In the genomic region with DNA sequence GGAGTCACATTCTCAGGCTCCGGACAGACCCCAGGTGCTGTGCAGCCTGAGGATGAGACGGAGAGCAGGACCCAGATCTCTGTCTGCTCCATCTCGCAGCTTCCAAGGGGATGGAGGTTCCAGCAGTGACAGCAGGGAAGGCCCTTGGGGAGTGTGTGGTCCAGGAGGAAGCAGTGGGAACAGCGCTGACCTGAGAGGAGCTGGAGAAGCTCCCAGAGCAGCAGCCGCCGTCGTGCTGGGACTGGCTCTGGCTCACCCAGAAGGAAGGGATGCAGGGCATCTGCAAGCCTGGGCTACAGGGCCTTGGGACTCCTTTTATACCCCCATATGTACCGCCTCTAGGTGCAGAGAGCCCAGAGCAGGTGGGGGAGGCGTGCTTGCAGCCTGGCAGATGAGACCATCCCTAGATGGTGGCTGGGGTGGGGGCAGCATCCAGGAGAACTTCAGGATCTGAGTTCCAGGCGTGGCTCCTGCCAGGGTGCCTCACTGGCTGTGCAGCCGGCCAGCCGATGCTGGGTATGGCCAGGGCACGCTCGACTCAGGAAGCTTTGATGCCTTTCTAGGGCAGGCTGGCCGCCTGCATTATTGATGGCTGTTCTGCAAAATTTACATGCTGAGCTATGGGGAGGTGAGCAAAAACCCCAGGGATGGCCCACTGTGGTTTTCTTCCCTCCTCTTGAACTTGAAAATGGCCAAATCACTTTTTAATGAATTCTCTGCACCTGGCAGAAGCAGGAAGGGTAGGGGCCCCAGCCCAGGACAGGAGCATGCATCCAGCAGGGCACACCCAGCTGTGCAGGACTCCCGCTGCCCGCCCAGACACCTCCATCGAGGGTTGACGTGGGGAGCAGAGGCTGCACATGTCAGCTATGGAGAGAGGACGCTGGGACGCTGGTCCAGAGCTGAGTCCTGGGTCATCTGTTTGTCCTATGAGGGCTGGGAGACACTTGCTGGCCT, we compare ENCODE assay signal across 23 cellular contexts.
"Had no signal": no experiment of that assay in that cellular context is flagged by ENCODE, and none has a peak within 500 bp of the region (broad histone marks: within the 10 kb centered on the region; RNA-seq: fewer than 3 reads in every experiment).

No MANE protein-coding gene starts in this region.

- H3K27ac ChIP-seq: colonic mucosa, gastrocnemius medialis, lower lobe of right lung, right lobe of liver, thoracic aorta, uterus had no signal

- H3K4me1 ChIP-seq: colonic mucosa, gastrocnemius medialis, lower lobe of right lung, right lobe of liver, uterus had no signal

- H3K4me3 Mint-ChIP-seq: activated B cell treated with CpG ODN at 0.5 μM for 24 hours; activated CD8-positive, alpha-beta memory T cell treated with anti-CD3 and anti-CD28 coated beads, Interleukin-2, amount 10 ng/mL, durations not matched to agents 7 days and 5 days; activated CD8-positive, alpha-beta T cell treated with anti-CD3 and anti-CD28 coated beads, Interleukin-2, amount 10 ng/mL, durations not matched to agents 7 days and 5 days; activated naive CD8-positive, alpha-beta T cell; naive thymus-derived CD8-positive, alpha-beta T cell; neural crest cell; T-cell; type B pancreatic cell had no signal

- ATAC-seq: activated CD8-positive, alpha-beta memory T cell treated with anti-CD3 and anti-CD28 coated beads, Interleukin-2, amount 10 ng/mL, durations not matched to agents 7 days and 5 days; gastrocnemius medialis; naive thymus-derived CD8-positive, alpha-beta T cell; stimulated activated naive CD8-positive, alpha-beta T cell treated with anti-CD3 and anti-CD28 coated beads, Interleukin-15, Interleukin-2, amounts not matched to agents 100 U/mL and 50 U/mL, for 24 hours had no signal

- H3K36me3 Mint-ChIP-seq: activated CD8-positive, alpha-beta memory T cell treated with anti-CD3 and anti-CD28 coated beads, Interleukin-2, amount 10 ng/mL, durations not matched to agents 7 days and 5 days; activated naive CD8-positive, alpha-beta T cell; naive thymus-derived CD8-positive, alpha-beta T cell; T-cell; type B pancreatic cell had no signal

- DNase-seq: activated B cell treated with CpG ODN at 0.5 μM for 24 hours; activated CD4-positive, alpha-beta T cell treated with anti-CD3 and anti-CD28 coated beads, Interleukin-2, amount 50 U/mL, for 1 hour; activated CD8-positive, alpha-beta memory T cell treated with anti-CD3 and anti-CD28 coated beads, Interleukin-2, amount 10 ng/mL, durations not matched to agents 7 days and 5 days; activated CD8-positive, alpha-beta T cell treated with anti-CD3 and anti-CD28 coated beads, Interleukin-2, amount 10 ng/mL, durations not matched to agents 7 days and 5 days; activated effector memory CD4-positive, alpha-beta T cell treated with Interleukin-2 at 50 U/mL for 16 hours; activated naive CD4-positive, alpha-beta T cell treated with Interleukin-2 at 50 U/mL for 16 hours; colonic mucosa; effector CD8-positive, alpha-beta T cell; gastrocnemius medialis; glutamatergic neuron; mesenchymal stem cell; right lobe of liver; stimulated activated CD4-positive, alpha-beta T cell treated with anti-CD3 and anti-CD28 coated beads, Interleukin-12 subunit alpha, Interleukin-12 subunit beta, amount 100 ng/mL, for 4 hours; stimulated activated CD4-positive, alpha-beta T cell treated with anti-CD3 and anti-CD28 coated beads, Interleukin-4, amount 100 ng/mL, for 1 hour; stimulated activated naive CD8-positive, alpha-beta T cell treated with anti-CD3 and anti-CD28 coated beads, Interleukin-15, Interleukin-2, amounts not matched to agents 100 U/mL and 50 U/mL, for 24 hours; T-cell; uterus had no signal

- H3K27ac Mint-ChIP-seq: activated B cell treated with CpG ODN at 0.5 μM for 24 hours; activated CD8-positive, alpha-beta memory T cell treated with anti-CD3 and anti-CD28 coated beads, Interleukin-2, amount 10 ng/mL, durations not matched to agents 7 days and 5 days; activated CD8-positive, alpha-beta T cell treated with anti-CD3 and anti-CD28 coated beads, Interleukin-2, amount 10 ng/mL, durations not matched to agents 7 days and 5 days; activated naive CD8-positive, alpha-beta T cell; T-cell; type B pancreatic cell had no signal

- H3K27me3 Mint-ChIP-seq: activated B cell treated with CpG ODN at 0.5 μM for 24 hours; activated CD8-positive, alpha-beta memory T cell treated with anti-CD3 and anti-CD28 coated beads, Interleukin-2, amount 10 ng/mL, durations not matched to agents 7 days and 5 days; activated naive CD8-positive, alpha-beta T cell had no signal

- H3K27me3 ChIP-seq: colonic mucosa, right lobe of liver, uterus had no signal

- H3K4me3 ChIP-seq: colonic mucosa, gastrocnemius medialis, lower lobe of right lung, right lobe of liver, thoracic aorta, uterus had no signal

- H3K36me3 ChIP-seq: colonic mucosa, gastrocnemius medialis, lower lobe of right lung, right lobe of liver, thoracic aorta, uterus had no signal

- H3K9me3 ChIP-seq: colonic mucosa, gastrocnemius medialis, lower lobe of right lung, right lobe of liver, thoracic aorta, uterus had no signal
